Comparison of ENCODE assay signal across 13 cellular contexts in genomic region chr4:25402521-25402920, GRCh38.
"Had no signal": no experiment of that assay in that cellular context is flagged by ENCODE, and none has a peak within 500 bp of the region (broad histone marks: within the 10 kb centered on the region; RNA-seq: fewer than 3 reads in every experiment).

No MANE protein-coding gene starts in this region.

- H3K9me3 ChIP-seq: gastroesophageal sphincter, suprapubic skin had no signal

- H3K27me3 ChIP-seq: gastroesophageal sphincter, suprapubic skin had no signal

- H3K27ac ChIP-seq: coronary artery, gastroesophageal sphincter, suprapubic skin had no signal

- DNase-seq: activated CD4-positive, alpha-beta T cell treated with anti-CD3 and anti-CD28 coated beads, Interleukin-2, amount 10 ng/mL, durations not matched to agents 7 days and 5 days; activated naive CD4-positive, alpha-beta T cell; caudate nucleus; effector CD8-positive, alpha-beta T cell; hippocampal formation; mesendoderm; right cardiac atrium; stimulated activated naive CD8-positive, alpha-beta T cell treated with anti-CD3 and anti-CD28 coated beads, Interleukin-15, Interleukin-2, amounts not matched to agents 100 U/mL and 50 U/mL, for 24 hours had no signal

- ATAC-seq: gastroesophageal sphincter; natural killer cell treated with Interleukin-12 subunit alpha and Interleukin-12 subunit beta and Interleukin-15 and Interleukin-18, amount 100 ng/mL, for 72 hours; right cardiac atrium; stimulated activated naive CD8-positive, alpha-beta T cell treated with anti-CD3 and anti-CD28 coated beads, Interleukin-15, Interleukin-2, amounts not matched to agents 100 U/mL and 50 U/mL, for 24 hours had no signal

- H3K4me2 ChIP-seq: smooth muscle cell had no signal

- H3K4me3 ChIP-seq: coronary artery, gastroesophageal sphincter, smooth muscle cell, suprapubic skin had no signal

- H3K4me1 ChIP-seq: gastroesophageal sphincter, suprapubic skin had no signal
